ENCODE assay signal across 1 cellular context in the genomic region with DNA sequence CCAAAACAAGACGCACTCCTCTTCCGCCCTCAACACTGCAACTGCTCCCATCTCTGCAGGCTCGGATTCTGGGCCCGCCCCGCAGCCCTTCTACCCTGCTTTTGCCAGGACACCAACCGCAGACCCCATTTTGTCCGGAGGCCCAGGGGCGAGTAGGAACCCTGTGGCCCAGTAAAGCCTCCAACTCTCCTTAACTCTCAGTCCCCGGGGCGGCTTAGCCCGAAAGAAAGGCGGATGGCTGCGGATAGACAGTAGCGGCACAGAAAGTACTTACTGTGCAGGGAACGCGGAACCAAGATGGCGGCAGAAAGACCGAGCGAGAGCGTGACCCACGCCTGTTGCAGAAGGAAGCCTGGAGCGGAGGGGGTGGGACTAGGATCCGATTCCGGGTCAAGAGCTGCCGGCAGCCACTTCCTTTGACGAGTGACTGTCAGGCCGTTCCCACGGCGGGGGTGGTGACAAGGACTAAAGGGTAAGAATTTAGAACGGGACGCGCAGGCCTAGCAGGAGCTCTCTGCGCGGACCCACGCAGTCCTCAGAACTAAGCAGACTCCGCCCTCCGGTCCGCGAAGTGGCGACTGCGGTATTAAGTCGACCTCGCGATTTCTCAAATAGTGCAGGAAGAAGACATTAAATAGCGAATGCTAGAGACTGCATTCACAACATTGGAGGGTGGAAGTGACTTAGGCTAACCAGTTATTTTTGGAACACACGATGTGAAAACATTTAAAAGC.
TF ChIP-seq lines count a peak whose summit lies in the region.

Gene NACA, minus strand, starts transcription at position 311 of the 734 bp plus-strand sequence. CDS start 778 bp downstream, outside the sequence.

TF ChIP-seq in HepG2, 621 proteins besides CTCF, POLR2A, EP300 and RAD21 (continued from another document and continues in another):
- no peak; the same call in 1 of the 2 replicates for TF ChIP-seq HOXA9 (CRISPR knock-in tag; IDR thresholded peaks at IDR 0.05; ENCODE audit: borderline replicate concordance)
- no peak for TF ChIP-seq ZNF354B (CRISPR knock-in tag; IDR thresholded peaks at IDR 0.05)
- no peak for TF ChIP-seq ZNF484 (CRISPR knock-in tag; IDR thresholded peaks at IDR 0.05; ENCODE audit: borderline replicate concordance, low read depth)
- TF ChIP-seq POLR2AphosphoS2 (IDR thresholded peaks at IDR 0.05; ENCODE audit: low read depth, low read length), result peak; percentile 87
- TF ChIP-seq ZBTB7A (CRISPR knock-in tag; IDR thresholded peaks at IDR 0.05), result peak; percentile 69; the same call in 1 of the 2 replicates
- TF ChIP-seq, protein P1, sequence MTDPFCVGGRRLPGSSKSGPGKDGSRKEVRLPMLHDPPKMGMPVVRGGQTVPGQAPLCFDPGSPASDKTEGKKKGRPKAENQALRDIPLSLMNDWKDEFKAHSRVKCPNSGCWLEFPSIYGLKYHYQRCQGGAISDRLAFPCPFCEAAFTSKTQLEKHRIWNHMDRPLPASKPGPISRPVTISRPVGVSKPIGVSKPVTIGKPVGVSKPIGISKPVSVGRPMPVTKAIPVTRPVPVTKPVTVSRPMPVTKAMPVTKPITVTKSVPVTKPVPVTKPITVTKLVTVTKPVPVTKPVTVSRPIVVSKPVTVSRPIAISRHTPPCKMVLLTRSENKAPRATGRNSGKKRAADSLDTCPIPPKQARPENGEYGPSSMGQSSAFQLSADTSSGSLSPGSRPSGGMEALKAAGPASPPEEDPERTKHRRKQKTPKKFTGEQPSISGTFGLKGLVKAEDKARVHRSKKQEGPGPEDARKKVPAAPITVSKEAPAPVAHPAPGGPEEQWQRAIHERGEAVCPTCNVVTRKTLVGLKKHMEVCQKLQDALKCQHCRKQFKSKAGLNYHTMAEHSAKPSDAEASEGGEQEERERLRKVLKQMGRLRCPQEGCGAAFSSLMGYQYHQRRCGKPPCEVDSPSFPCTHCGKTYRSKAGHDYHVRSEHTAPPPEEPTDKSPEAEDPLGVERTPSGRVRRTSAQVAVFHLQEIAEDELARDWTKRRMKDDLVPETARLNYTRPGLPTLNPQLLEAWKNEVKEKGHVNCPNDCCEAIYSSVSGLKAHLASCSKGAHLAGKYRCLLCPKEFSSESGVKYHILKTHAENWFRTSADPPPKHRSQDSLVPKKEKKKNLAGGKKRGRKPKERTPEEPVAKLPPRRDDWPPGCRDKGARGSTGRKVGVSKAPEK (CRISPR knock-in tag; IDR thresholded peaks at IDR 0.05; ENCODE audit: borderline replicate concordance), result no peak; the same call in 1 of the 2 replicates
- TF ChIP-seq ZNF652 (CRISPR knock-in tag; IDR thresholded peaks at IDR 0.05; ENCODE audit: borderline replicate concordance, low read depth), result no peak
- TF ChIP-seq GZF1 (CRISPR knock-in tag; IDR thresholded peaks at IDR 0.05), result peak; percentile 84; the same call in 1 of the 2 replicates
- TF ChIP-seq DNMT1 (CRISPR knock-in tag; IDR thresholded peaks at IDR 0.05), result no peak
- TF ChIP-seq GATAD1 (CRISPR knock-in tag; IDR thresholded peaks at IDR 0.05), result peak; percentile 86
- TF ChIP-seq ZNF672 (CRISPR knock-in tag; IDR thresholded peaks at IDR 0.05), result no peak
- peak; percentile 52; the same call in 1 of the 2 replicates for TF ChIP-seq NFAT5 (CRISPR knock-in tag; IDR thresholded peaks at IDR 0.05)
- TF ChIP-seq ZNF709 (CRISPR knock-in tag; IDR thresholded peaks at IDR 0.05), result peak; percentile 77; the same call in 1 of the 2 replicates
- peak; percentile 72 for TF ChIP-seq AGO1 (IDR thresholded peaks at IDR 0.05; ENCODE audit: low read depth, low read length, poor library complexity, severe bottlenecking)
- peak; percentile 66; the same call in 1 of the 2 replicates for TF ChIP-seq ZNF274 (CRISPR knock-in tag; IDR thresholded peaks at IDR 0.05)
- no peak for TF ChIP-seq SNAPC5 (CRISPR knock-in tag; IDR thresholded peaks at IDR 0.05; ENCODE audit: borderline replicate concordance)
- TF ChIP-seq, protein P2, sequence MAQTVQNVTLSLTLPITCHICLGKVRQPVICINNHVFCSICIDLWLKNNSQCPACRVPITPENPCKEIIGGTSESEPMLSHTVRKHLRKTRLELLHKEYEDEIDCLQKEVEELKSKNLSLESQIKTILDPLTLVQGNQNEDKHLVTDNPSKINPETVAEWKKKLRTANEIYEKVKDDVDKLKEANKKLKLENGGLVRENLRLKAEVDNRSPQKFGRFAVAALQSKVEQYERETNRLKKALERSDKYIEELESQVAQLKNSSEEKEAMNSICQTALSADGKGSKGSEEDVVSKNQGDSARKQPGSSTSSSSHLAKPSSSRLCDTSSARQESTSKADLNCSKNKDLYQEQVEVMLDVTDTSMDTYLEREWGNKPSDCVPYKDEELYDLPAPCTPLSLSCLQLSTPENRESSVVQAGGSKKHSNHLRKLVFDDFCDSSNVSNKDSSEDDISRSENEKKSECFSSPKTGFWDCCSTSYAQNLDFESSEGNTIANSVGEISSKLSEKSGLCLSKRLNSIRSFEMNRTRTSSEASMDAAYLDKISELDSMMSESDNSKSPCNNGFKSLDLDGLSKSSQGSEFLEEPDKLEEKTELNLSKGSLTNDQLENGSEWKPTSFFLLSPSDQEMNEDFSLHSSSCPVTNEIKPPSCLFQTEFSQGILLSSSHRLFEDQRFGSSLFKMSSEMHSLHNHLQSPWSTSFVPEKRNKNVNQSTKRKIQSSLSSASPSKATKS (CRISPR knock-in tag; IDR thresholded peaks at IDR 0.05), result 0 out of 2 replicates have a peak, but pooled peaks have one; percentile 65
- no peak for TF ChIP-seq SUZ12 (IDR thresholded peaks at IDR 0.05; ENCODE audit: low read depth, low read length)
- TF ChIP-seq RBM22 (optimal IDR thresholded peaks at IDR 0.05; ENCODE audit: low read length), result no peak
- peak; percentile 56 for TF ChIP-seq ZNF143 (CRISPR knock-in tag; IDR thresholded peaks at IDR 0.05)
- TF ChIP-seq ZNF33B (CRISPR knock-in tag; IDR thresholded peaks at IDR 0.05), result no peak
- peak; percentile 28; the same call in 1 of the 2 replicates for TF ChIP-seq GLI4 (CRISPR knock-in tag; IDR thresholded peaks at IDR 0.05; ENCODE audit: borderline replicate concordance)
- TF ChIP-seq ZNF234 (CRISPR knock-in tag; conservative IDR thresholded peaks at IDR 0.05), result no peak
- peak; percentile 94 for TF ChIP-seq KLF13 (CRISPR knock-in tag; IDR thresholded peaks at IDR 0.05)
- peak; percentile 63 for TF ChIP-seq MXD3 (CRISPR knock-in tag; IDR thresholded peaks at IDR 0.05)
- peak; percentile 99 for TF ChIP-seq GABPB1 (CRISPR knock-in tag; IDR thresholded peaks at IDR 0.05)
- no peak for TF ChIP-seq FLYWCH1 (CRISPR knock-in tag; IDR thresholded peaks at IDR 0.05)
- no peak for TF ChIP-seq JARID2 (CRISPR knock-in tag; IDR thresholded peaks at IDR 0.05; ENCODE audit: insufficient replicate concordance)
- 0 out of 2 replicates have a peak, but pooled peaks have one; percentile 42 for TF ChIP-seq ZBTB14 (CRISPR knock-in tag; IDR thresholded peaks at IDR 0.05)
- TF ChIP-seq ZSCAN12 (CRISPR knock-in tag; IDR thresholded peaks at IDR 0.05), result 0 out of 2 replicates have a peak, but pooled peaks have one; percentile 74
- TF ChIP-seq NFRKB (IDR thresholded peaks at IDR 0.05), result peak; percentile 99
- TF ChIP-seq ZNF501 (CRISPR knock-in tag; IDR thresholded peaks at IDR 0.05), result peak; percentile 93
- no peak; the same call in 1 of the 2 replicates for TF ChIP-seq RFX5 (IDR thresholded peaks at IDR 0.05; ENCODE audit: low read depth, low read length)
- TF ChIP-seq ZNF670 (CRISPR knock-in tag; IDR thresholded peaks at IDR 0.05; ENCODE audit: borderline replicate concordance), result peak; percentile 80; the same call in 1 of the 2 replicates
- no peak for TF ChIP-seq SRF (IDR thresholded peaks at IDR 0.05; ENCODE audit: low read depth, low read length)
- TF ChIP-seq GPBP1L1 (CRISPR knock-in tag; IDR thresholded peaks at IDR 0.05), result no peak
- peak; percentile 36 for TF ChIP-seq CBX1 (IDR thresholded peaks at IDR 0.05; ENCODE audit: low read depth)
- 0 out of 2 replicates have a peak, but pooled peaks have one; percentile 43 for TF ChIP-seq GATA4 (IDR thresholded peaks at IDR 0.05; ENCODE audit: borderline replicate concordance, low read depth)
- no peak; the same call in 1 of the 2 replicates for TF ChIP-seq AHR (CRISPR knock-in tag; IDR thresholded peaks at IDR 0.05)
- no peak for TF ChIP-seq ZFP62 (CRISPR knock-in tag; IDR thresholded peaks at IDR 0.05)
- TF ChIP-seq, protein P3, sequence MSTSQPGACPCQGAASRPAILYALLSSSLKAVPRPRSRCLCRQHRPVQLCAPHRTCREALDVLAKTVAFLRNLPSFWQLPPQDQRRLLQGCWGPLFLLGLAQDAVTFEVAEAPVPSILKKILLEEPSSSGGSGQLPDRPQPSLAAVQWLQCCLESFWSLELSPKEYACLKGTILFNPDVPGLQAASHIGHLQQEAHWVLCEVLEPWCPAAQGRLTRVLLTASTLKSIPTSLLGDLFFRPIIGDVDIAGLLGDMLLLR (CRISPR knock-in tag; IDR thresholded peaks at IDR 0.05), result no peak
- no peak; the same call in 1 of the 2 replicates for TF ChIP-seq BCL6 (CRISPR knock-in tag; IDR thresholded peaks at IDR 0.05)
- peak; percentile 71; the same call in 1 of the 2 replicates for TF ChIP-seq KLF12 (CRISPR knock-in tag; IDR thresholded peaks at IDR 0.05; ENCODE audit: borderline replicate concordance)
- no peak for TF ChIP-seq JUNB (CRISPR knock-in tag; IDR thresholded peaks at IDR 0.05; ENCODE audit: borderline replicate concordance)
- no peak for TF ChIP-seq ZNF367 (CRISPR knock-in tag; IDR thresholded peaks at IDR 0.05; ENCODE audit: borderline replicate concordance)
- TF ChIP-seq ZNF10 (CRISPR knock-in tag; IDR thresholded peaks at IDR 0.05; ENCODE audit: borderline replicate concordance, low read depth), result no peak
